19 cellular contexts compared by ENCODE assay signal in the genomic region with DNA sequence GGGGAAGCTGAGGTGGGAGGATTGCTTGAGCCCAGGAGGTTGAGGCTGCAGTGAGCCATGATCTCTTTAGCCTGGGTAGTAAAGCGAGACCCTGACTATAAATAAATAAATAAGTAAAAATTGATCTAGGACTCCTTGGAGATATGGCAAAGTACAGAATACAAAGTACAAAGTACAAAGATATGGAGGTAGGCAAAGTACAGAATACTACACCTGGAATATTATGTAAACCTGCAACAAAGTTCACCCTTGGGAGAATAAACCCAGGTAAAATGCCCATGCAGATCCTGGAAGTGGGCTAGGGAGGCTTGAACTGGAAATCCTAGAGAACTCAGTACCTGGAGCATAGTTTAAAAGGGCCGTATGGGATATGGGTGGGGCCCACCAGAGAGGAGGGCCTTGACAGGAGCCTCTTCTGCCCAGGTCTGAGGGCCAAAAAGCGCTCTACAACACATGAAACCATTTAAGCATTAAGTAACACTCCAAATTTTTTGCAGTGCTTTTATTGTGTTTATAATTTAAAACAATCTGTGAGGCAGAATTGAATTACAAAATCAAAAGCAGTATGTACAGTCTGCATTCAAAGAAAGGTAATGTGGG.
"Had no signal": no experiment of that assay in that cellular context is flagged by ENCODE, and none has a peak within 500 bp of the region (broad histone marks: within the 10 kb centered on the region; RNA-seq: fewer than 3 reads in every experiment).

No MANE protein-coding gene starts in this region.

- H3K36me3 ChIP-seq: neural progenitor cell, ovary had no signal

- H3K9me3 ChIP-seq: ascending aorta, esophagus squamous epithelium, ovary, sigmoid colon, tibial nerve had no signal

- H3K27ac Mint-ChIP-seq: activated naive CD4-positive, alpha-beta T cell treated with anti-CD3 and anti-CD28 coated beads for 36 hours; neural progenitor cell; T-cell had no signal

- DNase-seq: activated CD4-positive, alpha-beta T cell treated with anti-CD3 and anti-CD28 coated beads, Interleukin-2, amount 50 U/mL, for 1 hour; activated CD8-positive, alpha-beta memory T cell treated with anti-CD3 and anti-CD28 coated beads for 24 hours; activated naive CD4-positive, alpha-beta T cell treated with anti-CD3 and anti-CD28 coated beads for 36 hours; esophagus squamous epithelium; foreskin keratinocyte; immature natural killer cell; midbrain; ovary; sigmoid colon; stimulated activated CD4-positive, alpha-beta T cell treated with anti-CD3 and anti-CD28 coated beads, Interleukin-1b, Interleukin-23, amount 100 ng/mL, for 48 hours; T-cell; T1000 had no signal

- H3K4me1 Mint-ChIP-seq: neural progenitor cell had no signal

- H3K4me2 ChIP-seq: neural progenitor cell had no signal

- H3K9ac ChIP-seq: neural progenitor cell had no signal

- FAIRE-seq: colon, endothelial cell of umbilical vein had no signal

- H2AFZ ChIP-seq: neural progenitor cell had no signal

- H3K27ac ChIP-seq: ascending aorta, esophagus squamous epithelium, foreskin keratinocyte, neural progenitor cell, ovary, tibial nerve had no signal

- H3K27me3 Mint-ChIP-seq: T-cell had no signal

- H3K4me1 ChIP-seq: ascending aorta, foreskin keratinocyte, neural progenitor cell had no signal

- H3K9me3 Mint-ChIP-seq: activated naive CD4-positive, alpha-beta T cell treated with anti-CD3 and anti-CD28 coated beads for 36 hours; immature natural killer cell; neural progenitor cell; T-cell had no signal

- H3K27me3 ChIP-seq: ascending aorta, esophagus squamous epithelium, foreskin keratinocyte, neural progenitor cell, ovary, sigmoid colon, tibial nerve had no signal

- ATAC-seq: activated CD4-positive, CD25-positive, alpha-beta regulatory T cell treated with anti-CD3 and anti-CD28 coated beads, Interleukin-2, amount 50 U/mL, for 24 hours; foreskin keratinocyte; T-cell had no signal

- H3K4me3 ChIP-seq: ascending aorta, esophagus squamous epithelium, lung, neural progenitor cell, ovary, sigmoid colon, tibial nerve had no signal

- H3K4me3 Mint-ChIP-seq: activated naive CD4-positive, alpha-beta T cell treated with anti-CD3 and anti-CD28 coated beads for 36 hours; immature natural killer cell; neural progenitor cell; T-cell had no signal
